Comparison of ENCODE assay signal across 11 cellular contexts in genomic region chr4:6856391-6856790, GRCh38. TPM values are rescaled to one million over a fixed set of nuclear protein-coding genes. Genes with fewer than 3 reads are reported as not detected.
DNase-seq lines count a peak whose midpoint lies in the region; ATAC-seq, FAIRE-seq and TF ChIP-seq lines count a peak whose summit lies in the region.
"Had no signal": no experiment of that assay in that cellular context is flagged by ENCODE, and none has a peak within 500 bp of the region (broad histone marks: within the 10 kb centered on the region; RNA-seq: fewer than 3 reads in every experiment).

No MANE protein-coding gene starts in this region.

- POLR2A ChIA-PET in HepG2 (lab: Yijun Ruan, JAX) = no interaction called here

- intact Hi-C loops in left cardiac atrium (cut with DNase I) (loop anchor here in 1 of 2 donors (5.0 kb wide), 1 partner anchor 74 kb away; the partner anchor contains the start of gene KIAA0232), HepG2 (cut with micrococcal nuclease; ENCODE audit: unreplicated experiment) (no loop called here)

- ATAC-seq in left cardiac atrium (no peak), HepG2 (no peak), thoracic aorta (ENCODE audit: insufficient number of reproducible peaks, low FRiP score, low read depth) (no peak), GM18505 (IDR thresholded peaks at IDR 0.05; ENCODE audit: unreplicated experiment) (no peak)
- no peak for ATAC-seq in activated naive CD4-positive, alpha-beta T cell treated with anti-CD3 and anti-CD28 coated beads, Interleukin-2, amount 50 U/mL, for 72 hours

- no peaks in the 10 kb centered on the region for H4K20me1 ChIP-seq in HepG2 (ENCODE audit: insufficient read depth, low read length)

- CTCF ChIA-PET in HepG2 (lab: Yijun Ruan, JAX; ENCODE audit: low intra/inter-chr PET ratio, low total read pairs) = no interaction called here

- WGBS in HepG2 (ENCODE audit: low lambda C conversion rate) = 93% methylated on average over 2 of the region's 2 CpGs

- TF ChIP-seq RAD21 in HepG2 (CRISPR knock-in tag; IDR thresholded peaks at IDR 0.05) = no peak

- TF ChIP-seq CTCF in cardiac muscle cell (IDR thresholded peaks at IDR 0.05; ENCODE audit: low read depth, low read length) = no peak
- no peak for TF ChIP-seq CTCF in HepG2 (CRISPR knock-in tag; IDR thresholded peaks at IDR 0.05)
- no peak for TF ChIP-seq CTCF in thoracic aorta (IDR thresholded peaks at IDR 0.05)

- H3K9me3 Mint-ChIP-seq in activated naive CD4-positive, alpha-beta T cell treated with anti-CD3 and anti-CD28 coated beads, Interleukin-2, amount 50 U/mL, for 72 hours = peaks cover 0 to 12% of the 10 kb centered on the region in 2 donors

- peaks cover 10% of the 10 kb centered on the region for H3K36me3 ChIP-seq in cardiac muscle cell
- peaks cover 13 to 43% of the 10 kb centered on the region in 2 experiments for H3K36me3 ChIP-seq in HepG2 (replicated peaks in 1 of 2; ENCODE audit: control insufficient read depth in 1 of 2, insufficient read depth in 2 of 2, low read length in 2 of 2)
- peaks cover 16% of the 10 kb centered on the region for H3K36me3 ChIP-seq in thoracic aorta

- H3K9me3 ChIP-seq in cardiac muscle cell (ENCODE audit: low read depth) = no peaks in the 10 kb centered on the region
- H3K9me3 ChIP-seq in HepG2 (ENCODE audit: low read length) = peaks cover 16% of the 10 kb centered on the region; the same call in 1 of the 2 replicates
- H3K9me3 ChIP-seq in thoracic aorta = peaks cover 10% of the 10 kb centered on the region
- H3K9me3 ChIP-seq: esophagus squamous epithelium had no signal

- FAIRE-seq in HepG2 (lab: Jason Lieb, UNC) = no peak

- in situ Hi-C loops in HepG2 (cut with HindIII; ENCODE audit: extremely low pct_ligation_motif_present, low pct_unique_long_range_greater_than_20kb) = no loop called here

- peak overlapping the region; percentile 23 to 91 for H3K27ac Mint-ChIP-seq in activated naive CD4-positive, alpha-beta T cell treated with anti-CD3 and anti-CD28 coated beads, Interleukin-2, amount 50 U/mL, for 72 hours

- H2AFZ ChIP-seq in HepG2 (ENCODE audit: low read length) = no peak overlapping the region

- H3K9ac ChIP-seq in HepG2 (ENCODE audit: insufficient read depth, low read depth, low read length) = no peak overlapping the region

- TF ChIP-seq EP300 in HepG2 (IDR thresholded peaks at IDR 0.05; ENCODE audit: low read depth in 2 of 2, low read length in 2 of 2) (no peak), HepG2 (CRISPR knock-in tag; IDR thresholded peaks at IDR 0.05; ENCODE audit: borderline replicate concordance) (no peak)

- H3K27ac ChIP-seq in cardiac muscle cell (peak overlapping the region; percentile 3), HepG2 (ENCODE audit: extremely low read length, insufficient read depth, low read length) (peak overlapping the region; percentile 34), thoracic aorta (peak overlapping the region; percentile 31 to 44)

- BruUV-seq in HepG2 (replicated peaks; lab: Mats Ljungman, UMichigan) = no TSS peak

- H3K79me2 ChIP-seq in HepG2 (ENCODE audit: insufficient read depth, low read length) = peaks cover 8% of the 10 kb centered on the region

- H3K27me3 ChIP-seq in cardiac muscle cell = no peaks in the 10 kb centered on the region
- no peaks in the 10 kb centered on the region for H3K27me3 ChIP-seq in HepG2 (ENCODE audit: control insufficient read depth in 1 of 2, insufficient read depth in 2 of 2, low read length in 2 of 2)
- no peaks in the 10 kb centered on the region for H3K27me3 ChIP-seq in thoracic aorta (replicated peaks; ENCODE audit: insufficient read depth)
- H3K27me3 ChIP-seq: esophagus squamous epithelium had no signal

- no peak overlapping the region for H3K4me2 ChIP-seq in HepG2 (ENCODE audit: low read depth, low read length)

- H3K4me3 ChIP-seq in cardiac muscle cell = no peak overlapping the region
- no peak overlapping the region for H3K4me3 ChIP-seq in HepG2 (replicated peaks in 1 of 3; ENCODE audit: insufficient read depth in 1 of 3, low read depth in 2 of 3, low read length in 3 of 3)
- H3K4me3 ChIP-seq in thoracic aorta = no peak overlapping the region
- H3K4me3 ChIP-seq: esophagus squamous epithelium had no signal

- H3K4me1 ChIP-seq in cardiac muscle cell (ENCODE audit: low read depth) = peaks cover 17% of the 10 kb centered on the region
- H3K4me1 ChIP-seq in HepG2 (ENCODE audit: insufficient read depth, low read length) = peaks cover 34% of the 10 kb centered on the region
- H3K4me1 ChIP-seq in thoracic aorta (ENCODE audit: control insufficient read depth in 1 of 2, low read depth in 2 of 2) = peaks cover 6 to 23% of the 10 kb centered on the region in 2 donors

- TF ChIP-seq POLR2A in HepG2 (IDR thresholded peaks at IDR 0.05; ENCODE audit: insufficient read depth in 1 of 2, low read depth in 2 of 2, low read length in 2 of 2) (no peak), GM18505 (IDR thresholded peaks at IDR 0.05; ENCODE audit: borderline replicate concordance, extremely low read depth, insufficient read depth, insufficient read length) (no peak)

- DNase-seq in cardiac muscle cell (ENCODE audit: low read depth in 1 of 2, low spot score in 1 of 2) (no peak), left cardiac atrium (no peak), HepG2 (ENCODE audit: low spot score) (no peak), thoracic aorta (ENCODE audit: low spot score) (no peak), NCI-H2029 treated with DMSO at 0.1 percent for 48 hours (lab: John Stamatoyannopoulos, UW) (no peak), NCI-H2029 (lab: John Stamatoyannopoulos, UW) (no peak)
- no peak for DNase-seq in activated naive CD4-positive, alpha-beta T cell treated with anti-CD3 and anti-CD28 coated beads, Interleukin-2, amount 50 U/mL, for 72 hours (ENCODE audit: low spot score in 2 of 2)
- DNase-seq: cerebellar nuclear complex, esophagus squamous epithelium, naive B cell had no signal

- H3K36me3 Mint-ChIP-seq in activated naive CD4-positive, alpha-beta T cell treated with anti-CD3 and anti-CD28 coated beads, Interleukin-2, amount 50 U/mL, for 72 hours = peaks cover 13 to 31% of the 10 kb centered on the region in 2 donors

TF ChIP-seq in HepG2, 621 proteins besides CTCF, POLR2A, EP300 and RAD21:
- no peak for TF ChIP-seq SMARCE1 (IDR thresholded peaks at IDR 0.05; ENCODE audit: borderline replicate concordance)
TF ChIP-seq in HepG2: peak in this region for 0.

RNA-seq across cellular contexts. Expression of gene TBC1D14, which starts 53.2 kb away (rescaled TPM):
- 41.8 and 46.1 TPM in 2 replicates for total RNA-seq in cardiac muscle cell
- 30.5 and 38.9 TPM in 2 replicates for polyA plus RNA-seq in cardiac muscle cell
- 10 to 100 TPM; 34.7 to 35.9 TPM for total RNA-seq in left cardiac atrium
- 10 to 100 TPM; 21.3 to 38.2 TPM for total RNA-seq in activated naive CD4-positive, alpha-beta T cell treated with anti-CD3 and anti-CD28 coated beads, Interleukin-2, amount 50 U/mL, for 72 hours
- 46.5 and 53.3 TPM in 2 replicates for total RNA-seq in HepG2 (2016; rRNA removed; fragmentation: Illumina TruSeq; extraction: Trizol)
- 65.4 and 73.2 TPM in 2 replicates for total RNA-seq in HepG2 (2016; cell fraction: cytosol; rRNA removed; fragmentation: Illumina TruSeq; extraction: Trizol; ENCODE audit: low read depth)
- total RNA-seq in HepG2 (2016; cell fraction: insoluble cytoplasmic fraction; rRNA removed; fragmentation: Illumina TruSeq; extraction: Trizol) = 45.9 and 47.6 TPM in 2 replicates
- 39.0 and 41.3 TPM in 2 replicates for total RNA-seq in HepG2 (2016; cell fraction: membrane; rRNA removed; fragmentation: Illumina TruSeq; extraction: Trizol)
- 38.2 and 42.5 TPM in 2 replicates for total RNA-seq in HepG2 (2016; cell fraction: nucleus; rRNA removed; fragmentation: Illumina TruSeq; extraction: Trizol)
- polyA plus RNA-seq in HepG2 (2011; rRNA removed) = 29.5 and 31.8 TPM in 2 replicates
- 29.0 and 31.7 TPM in 2 replicates for polyA plus RNA-seq in HepG2 (2011; cell fraction: cytosol; rRNA removed)
- 29.6 and 30.6 TPM in 2 replicates for polyA plus RNA-seq in HepG2 (2011; cell fraction: nucleus; rRNA removed)
- 31.1 and 34.7 TPM in 2 replicates for polyA plus RNA-seq in HepG2 (2012)
- polyA plus RNA-seq in HepG2 (2016; cell fraction: cytosol; fragmentation: Illumina TruSeq; extraction: Trizol; ENCODE audit: low read depth) = 5.0 TPM in 2 replicates
- polyA plus RNA-seq in HepG2 (2016; cell fraction: insoluble cytoplasmic fraction; fragmentation: Illumina TruSeq; extraction: Trizol; ENCODE audit: low read depth) = 34.0 and 38.1 TPM in 2 replicates
- 15.8 and 17.3 TPM in 2 replicates for polyA plus RNA-seq in HepG2 (2016; cell fraction: membrane; fragmentation: Illumina TruSeq; extraction: Trizol; ENCODE audit: low read depth)
- polyA plus RNA-seq in HepG2 (2016; cell fraction: nucleus; fragmentation: Illumina TruSeq; extraction: Trizol; ENCODE audit: insufficient read depth, low read depth) = 42.2 and 45.1 TPM in 2 replicates
- polyA minus RNA-seq in HepG2 (2011; rRNA and poly(A)+ RNA removed; ENCODE audit: low replicate concordance) = 34.1 and 63.3 TPM in 2 replicates
- polyA minus RNA-seq in HepG2 (2011; cell fraction: cytosol; rRNA and poly(A)+ RNA removed) = 21.7 and 28.5 TPM in 2 replicates
- polyA minus RNA-seq in HepG2 (2011; cell fraction: nucleus; rRNA and poly(A)+ RNA removed) = 25.8 and 31.3 TPM in 2 replicates
- total RNA-seq in thoracic aorta = 10 to 100 TPM; 46.7 to 49.9 TPM
